Comparison of ENCODE assay signal across 13 cellular contexts in genomic region chr5:14534773-14535172, GRCh38. TPM values are rescaled to one million over a fixed set of nuclear protein-coding genes. Genes with fewer than 3 reads are reported as not detected.
A peak's percentile ranks its signal among the peaks of the same experiment; 100 is the strongest.
DNase-seq lines count a peak whose midpoint lies in the region; ATAC-seq and TF ChIP-seq lines count a peak whose summit lies in the region.
"Had no signal": no experiment of that assay in that cellular context is flagged by ENCODE, and none has a peak within 500 bp of the region (broad histone marks: within the 10 kb centered on the region; RNA-seq: fewer than 3 reads in every experiment).

No MANE protein-coding gene starts in this region.

- H4K20me1 ChIP-seq in GM23338 (replicated peaks; ENCODE audit: insufficient read depth): no peaks in the 10 kb centered on the region

- H3K27me3 ChIP-seq in GM23338 (ENCODE audit: insufficient read depth) (no peaks in the 10 kb centered on the region), right atrium auricular region (no peaks in the 10 kb centered on the region), gastrocnemius medialis (no peaks in the 10 kb centered on the region), tibial artery (no peaks in the 10 kb centered on the region)

- H3K4me3 ChIP-seq in GM23338 (no peak overlapping the region), right atrium auricular region (no peak overlapping the region), gastrocnemius medialis (no peak overlapping the region), tibial artery (no peak overlapping the region)

- intact Hi-C loops in gastrocnemius medialis (cut with DNase I; ENCODE audit: low total_unique reads) (no loop called here), tibial artery (cut with DNase I; ENCODE audit: low total_unique reads) (loop anchor here (5.0 kb wide), 1 partner anchor 293 kb away; no protein-coding TSS in a partner anchor)

- H3K4me2 ChIP-seq in GM23338: peak overlapping the region; percentile 23; the same call in 1 of the 2 replicates

- H3K36me3 ChIP-seq in GM23338 (ENCODE audit: insufficient read depth) (no peaks in the 10 kb centered on the region), right atrium auricular region (no peaks in the 10 kb centered on the region), gastrocnemius medialis (no peaks in the 10 kb centered on the region), tibial artery (no peaks in the 10 kb centered on the region)

- H3K4me1 Mint-ChIP-seq in GM23338: peaks cover 8% of the 10 kb centered on the region

- H3K79me2 ChIP-seq in GM23338 (replicated peaks; ENCODE audit: insufficient read depth): no peaks in the 10 kb centered on the region

- H3K36me3 Mint-ChIP-seq in GM23338 (ENCODE audit: low read depth): no peaks in the 10 kb centered on the region
- H3K36me3 Mint-ChIP-seq: activated CD4-positive, alpha-beta memory T cell treated with anti-CD3 and anti-CD28 coated beads for 36 hours; naive thymus-derived CD4-positive, alpha-beta T cell had no signal

- TF ChIP-seq CTCF in GM23338 (conservative IDR thresholded peaks at IDR 0.05; ENCODE audit: low read depth in 2 of 2) (no peak), right atrium auricular region (IDR thresholded peaks at IDR 0.05) (no peak), gastrocnemius medialis (IDR thresholded peaks at IDR 0.05 in 4 of 5, conservative IDR thresholded peaks at IDR 0.05 in 1 of 5) (no peak), tibial artery (IDR thresholded peaks at IDR 0.05) (no peak)

- DNase-seq in GM23338 (ENCODE audit: low spot score) (peak; percentile 21), NCI-H510A (lab: John Stamatoyannopoulos, UW) (peak; percentile 44), right atrium auricular region (ENCODE audit: low spot score) (peak; percentile 40), gastrocnemius medialis (peak in 1 of 2 donors; percentile 21), kidney glomerular epithelial cell (lab: John Stamatoyannopoulos, UW) (no peak), tibial artery (no peak), NCI-H345 (lab: John Stamatoyannopoulos, UW) (no peak)
- no peak for DNase-seq in activated CD4-positive, alpha-beta T cell treated with anti-CD3 and anti-CD28 coated beads for 1 hour
- DNase-seq: activated CD4-positive, alpha-beta memory T cell treated with anti-CD3 and anti-CD28 coated beads for 36 hours; effector CD8-positive, alpha-beta T cell; foreskin fibroblast; naive thymus-derived CD4-positive, alpha-beta T cell; NCI-H1048 had no signal

- no peak overlapping the region for H3K27ac Mint-ChIP-seq in GM23338
- H3K27ac Mint-ChIP-seq: activated CD4-positive, alpha-beta memory T cell treated with anti-CD3 and anti-CD28 coated beads for 36 hours; naive thymus-derived CD4-positive, alpha-beta T cell had no signal

- H3K9me3 ChIP-seq in right atrium auricular region (peaks cover 0 to 6% of the 10 kb centered on the region in 2 donors), gastrocnemius medialis (no peaks in the 10 kb centered on the region), tibial artery (no peaks in the 10 kb centered on the region)

- no peaks in the 10 kb centered on the region for H3K9me2 ChIP-seq in GM23338 (ENCODE audit: insufficient read depth)

- H3F3A ChIP-seq in GM23338 (replicated peaks; ENCODE audit: low read depth): no peaks in the 10 kb centered on the region

- H3K27me3 Mint-ChIP-seq in GM23338 (ENCODE audit: insufficient read depth, low read depth, poor library complexity): peaks cover 4% of the 10 kb centered on the region

- H3K4me3 Mint-ChIP-seq in GM23338: no peak overlapping the region
- H3K4me3 Mint-ChIP-seq: activated CD4-positive, alpha-beta memory T cell treated with anti-CD3 and anti-CD28 coated beads for 36 hours; naive thymus-derived CD4-positive, alpha-beta T cell had no signal

- in situ Hi-C loops in gastrocnemius medialis (cut with MboI; ENCODE audit: low sequenced_read_pairs in 4 of 4): no loop called here

- H3K9me3 Mint-ChIP-seq in GM23338: no peaks in the 10 kb centered on the region; the same call in 2 of the 3 replicates

- H3K4me1 ChIP-seq in GM23338 (ENCODE audit: insufficient read depth) (peaks cover 9% of the 10 kb centered on the region; the same call in 1 of the 2 replicates), right atrium auricular region (no peaks in the 10 kb centered on the region), gastrocnemius medialis (peaks cover 0 to 9% of the 10 kb centered on the region in 2 donors), tibial artery (no peaks in the 10 kb centered on the region)

- ATAC-seq in GM23338: peak; percentile 72
- peak; percentile 58 to 85 for ATAC-seq in gastrocnemius medialis
- ATAC-seq: naive thymus-derived CD4-positive, alpha-beta T cell had no signal

- H3K27ac ChIP-seq in GM23338 (ENCODE audit: low read depth) (no peak overlapping the region), right atrium auricular region (no peak overlapping the region), gastrocnemius medialis (peak overlapping the region in 1 of 4 donors; percentile 43), tibial artery (no peak overlapping the region)

- no peak for TF ChIP-seq POLR2A in gastrocnemius medialis (IDR thresholded peaks at IDR 0.05)

- peak overlapping the region; percentile 82 for H2AFZ ChIP-seq in GM23338

TF ChIP-seq in GM23338, 12 proteins besides CTCF, POLR2A, EP300 and RAD21 (continues in another document):
- no peak for TF ChIP-seq EZH2 (IDR thresholded peaks at IDR 0.05; ENCODE audit: low read depth, unreplicated experiment)
- no peak for TF ChIP-seq ZNF114 (CRISPR knock-in tag; IDR thresholded peaks at IDR 0.05)
- no peak for TF ChIP-seq ZNF462 (CRISPR knock-in tag; IDR thresholded peaks at IDR 0.05)
- no peak for TF ChIP-seq ZNF331 (CRISPR knock-in tag; IDR thresholded peaks at IDR 0.05; ENCODE audit: low read depth)
- TF ChIP-seq CREB1 (CRISPR knock-in tag; IDR thresholded peaks at IDR 0.05; ENCODE audit: low read depth): no peak
- TF ChIP-seq POLR2AphosphoS5 (IDR thresholded peaks at IDR 0.05; ENCODE audit: low read depth): no peak
- no peak for TF ChIP-seq JUNB (IDR thresholded peaks at IDR 0.05; ENCODE audit: unreplicated experiment)

RNA-seq across cellular contexts. Expression of gene OTULINL, which starts 46.8 kb away (rescaled TPM):
- total RNA-seq in GM23338 (2014; rRNA removed; shearing (Covaris generic)): 7.2 and 7.6 TPM in 2 replicates
- 6.3 and 7.8 TPM in 2 replicates for polyA plus RNA-seq in GM23338 (2016; fragmentation: Nextera tagmentation; extraction: Ambion mirVana)
- total RNA-seq in right atrium auricular region: 1 to 10 TPM; 1.6 to 2.1 TPM
- 1 to 10 TPM in 1 of 4 donors, under 1 TPM in 3; 0.73 to 1.8 (median 0.96) TPM for total RNA-seq in gastrocnemius medialis

Comparison
In these comparisons a context has a peak if more than half of its experiments do, and no peak if none do; other contexts are left out.
1. DNase-seq: peak in GM23338 (single experiment), NCI-H510A (single experiment) and right atrium auricular region (single experiment); none in kidney glomerular epithelial cell (single experiment), tibial artery (0 of 2), activated CD4-positive, alpha-beta T cell treated with anti-CD3 and anti-CD28 coated beads for 1 hour (single experiment) and NCI-H345 (single experiment).